ENCODE assay signal across 13 cellular contexts in genomic region chr7:50832744-50833143, GRCh38. TPM values are rescaled to one million over a fixed set of nuclear protein-coding genes. Genes with fewer than 3 reads are reported as not detected.
DNase-seq lines count a peak whose midpoint lies in the region; ATAC-seq, FAIRE-seq and TF ChIP-seq lines count a peak whose summit lies in the region.
"Had no signal": no experiment of that assay in that cellular context is flagged by ENCODE, and none has a peak within 500 bp of the region (broad histone marks: within the 10 kb centered on the region; RNA-seq: fewer than 3 reads in every experiment).

No MANE protein-coding gene starts in this region.

- CTCF ChIA-PET in A549 (lab: Yijun Ruan, JAX) = no interaction called here

- H3K9me3 ChIP-seq in A549 = no peaks in the 10 kb centered on the region
- no peaks in the 10 kb centered on the region for H3K9me3 ChIP-seq in GM23248 (ENCODE audit: low read depth)

- TF ChIP-seq POLR2A in A549 (IDR thresholded peaks at IDR 0.05; ENCODE audit: low read length) = no peak

- DNase-seq in A549 (ENCODE audit: low read depth in 1 of 2, low spot score in 1 of 2) (peak; percentile 31 to 70), GM23248 (peak; percentile 48), fibroblast of peridontal ligament (ENCODE audit: extremely low read depth) (peak; percentile 36), epidermal melanocyte (ENCODE audit: insufficient read length, low spot score) (no peak), NCI-H524 (lab: John Stamatoyannopoulos, UW) (no peak), NCI-H748 (lab: John Stamatoyannopoulos, UW; ENCODE audit: unreplicated experiment) (no peak)
- DNase-seq in T-helper 2 cell treated with Interferon-gamma antibody and Interleukin-4, amounts not matched to agents 5 μg/mL and 100 μg/mL, for 36 hours (ENCODE audit: low spot score) = peak; percentile 67
- DNase-seq: activated CD8-positive, alpha-beta memory T cell treated with anti-CD3 and anti-CD28 coated beads, Interleukin-2, amount 50 U/mL, for 48 hours; CD4-positive, alpha-beta memory T cell; glutamatergic neuron; KBM-7 had no signal

- H3K9me2 ChIP-seq in GM23248 (ENCODE audit: insufficient read depth) = no peaks in the 10 kb centered on the region

- POLR2A ChIA-PET in A549 (lab: Yijun Ruan, JAX) = interaction anchor here (0.6 kb wide), 1 partner anchor 39 kb away, joined by 3 read pairs; no protein-coding TSS in a partner anchor

- peaks cover 5% of the 10 kb centered on the region; the same call in 1 of the 2 replicates for H3F3A ChIP-seq in GM23248 (ENCODE audit: insufficient read depth)

- peaks cover 7% of the 10 kb centered on the region for H3K9me3 Mint-ChIP-seq in T-helper 2 cell treated with Interferon-gamma antibody and Interleukin-4, amounts not matched to agents 5 μg/mL and 100 μg/mL, for 36 hours
- H3K9me3 Mint-ChIP-seq: memory B cell had no signal

- no peaks in the 10 kb centered on the region for H4K20me1 ChIP-seq in GM23248 (ENCODE audit: insufficient read depth)

- peak; percentile 59 for FAIRE-seq in A549 (lab: Jason Lieb, UNC)

- H3K36me3 Mint-ChIP-seq in T-helper 2 cell treated with Interferon-gamma antibody and Interleukin-4, amounts not matched to agents 5 μg/mL and 100 μg/mL, for 36 hours (ENCODE audit: low read depth) = no peaks in the 10 kb centered on the region
- H3K36me3 Mint-ChIP-seq: CD4-positive, alpha-beta memory T cell; memory B cell had no signal

- peak; percentile 26 to 49; a peak in 2 of 5 replicates for TF ChIP-seq EP300 in A549 (IDR thresholded peaks at IDR 0.05)

- no peak overlapping the region for H2AFZ ChIP-seq in GM23248

- 0% methylated on average over 3 of the region's 3 CpGs for WGBS in A549 (ENCODE audit: missing lambda C conversion rate)
- 1 to 6% methylated on average over 3 of the region's 3 CpGs for WGBS in GM23248 (ENCODE audit: low coverage in 1 of 2, low lambda C conversion rate in 2 of 2, missing lambda C conversion rate in 2 of 2), 2 experiments

- TF ChIP-seq CTCF in A549 (IDR thresholded peaks at IDR 0.05) = no peak

- H3K27ac Mint-ChIP-seq in T-helper 2 cell treated with Interferon-gamma antibody and Interleukin-4, amounts not matched to agents 5 μg/mL and 100 μg/mL, for 36 hours = peak overlapping the region; percentile 67
- H3K27ac Mint-ChIP-seq: CD4-positive, alpha-beta memory T cell; memory B cell had no signal

- ATAC-seq in A549 (peak; percentile 63 to 80), HG03432 (IDR thresholded peaks at IDR 0.05; ENCODE audit: unreplicated experiment) (no peak)

- peaks cover 37% of the 10 kb centered on the region for H3K4me1 Mint-ChIP-seq in T-helper 2 cell treated with Interferon-gamma antibody and Interleukin-4, amounts not matched to agents 5 μg/mL and 100 μg/mL, for 36 hours (ENCODE audit: low read depth)
- H3K4me1 Mint-ChIP-seq: memory B cell had no signal

- H3K4me2 ChIP-seq in A549 (peak overlapping the region; percentile 54), GM23248 (ENCODE audit: unreplicated experiment) (peak overlapping the region; percentile 3)

- in situ Hi-C loops in GM23248 (cut with MboI) = no loop called here

- H3K27me3 ChIP-seq in GM23248 (replicated peaks; ENCODE audit: insufficient read depth) = no peaks in the 10 kb centered on the region

- H3K27me3 Mint-ChIP-seq in T-helper 2 cell treated with Interferon-gamma antibody and Interleukin-4, amounts not matched to agents 5 μg/mL and 100 μg/mL, for 36 hours (ENCODE audit: low read depth) = peaks cover 18% of the 10 kb centered on the region

- H3K4me3 ChIP-seq in A549 (no peak overlapping the region), GM23248 (no peak overlapping the region)

- TF ChIP-seq RAD21 in A549 (conservative IDR thresholded peaks at IDR 0.05 in 1 of 2, IDR thresholded peaks at IDR 0.05 in 1 of 2) = peak in 1 of 2 experiments; percentile 35; a peak in 2 of 5 replicates

- H3K4me1 ChIP-seq in A549 (peaks cover 51% of the 10 kb centered on the region), GM23248 (ENCODE audit: insufficient read depth) (peaks cover 10% of the 10 kb centered on the region)

- H3K27ac ChIP-seq in A549 (peak overlapping the region; percentile 68 to 85; a peak in 5 of 6 replicates), GM23248 (no peak overlapping the region)

- H3K36me3 ChIP-seq in GM23248 (ENCODE audit: low read depth) = no peaks in the 10 kb centered on the region

- peak overlapping the region; percentile 38 for H3K4me3 Mint-ChIP-seq in T-helper 2 cell treated with Interferon-gamma antibody and Interleukin-4, amounts not matched to agents 5 μg/mL and 100 μg/mL, for 36 hours
- H3K4me3 Mint-ChIP-seq: CD4-positive, alpha-beta memory T cell; memory B cell had no signal

- H3K9ac ChIP-seq in GM23248 = no peak overlapping the region

- no peaks in the 10 kb centered on the region for H3K79me2 ChIP-seq in GM23248 (ENCODE audit: insufficient read depth)

TF ChIP-seq in A549, 52 proteins besides CTCF, POLR2A, EP300 and RAD21:
- TF ChIP-seq FOSL2 (IDR thresholded peaks at IDR 0.05) (peak; percentile 29; the same call in 1 of the 2 replicates), FOSL2 (CRISPR knock-in tag; IDR thresholded peaks at IDR 0.05) (peak; percentile 68), HEYL (CRISPR knock-in tag; IDR thresholded peaks at IDR 0.05) (no peak), JUNB (IDR thresholded peaks at IDR 0.05) (peak; percentile 70), FOXS1 (CRISPR knock-in tag; IDR thresholded peaks at IDR 0.05) (peak; percentile 52; the same call in 1 of the 2 replicates), GATA3 (IDR thresholded peaks at IDR 0.05; ENCODE audit: borderline replicate concordance) (peak; percentile 69; the same call in 1 of the 2 replicates), RNF2 (IDR thresholded peaks at IDR 0.05; ENCODE audit: borderline replicate concordance, low read depth) (no peak), MAFK (IDR thresholded peaks at IDR 0.05; ENCODE audit: partially characterized antibody) (peak; percentile 29), RFX5 (IDR thresholded peaks at IDR 0.05) (no peak), JUN (IDR thresholded peaks at IDR 0.05) (peak in 1 of 2 experiments; percentile 29; a peak in 1 of 5 replicates), MYC (IDR thresholded peaks at IDR 0.05; ENCODE audit: borderline replicate concordance, low read length) (0 out of 2 replicates have a peak, but pooled peaks have one; percentile 13)
- TF ChIP-seq, protein P1, sequence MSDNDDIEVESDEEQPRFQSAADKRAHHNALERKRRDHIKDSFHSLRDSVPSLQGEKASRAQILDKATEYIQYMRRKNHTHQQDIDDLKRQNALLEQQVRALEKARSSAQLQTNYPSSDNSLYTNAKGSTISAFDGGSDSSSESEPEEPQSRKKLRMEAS (IDR thresholded peaks at IDR 0.05) = peak; percentile 49; the same call in 1 of the 2 replicates

RNA-seq across cellular contexts. Expression of gene GRB10, which starts 50.0 kb away (rescaled TPM):
- polyA plus RNA-seq in A549 (2011; rRNA removed) (23.2 and 42.3 TPM in 2 replicates), A549 (2017; fragmentation: RNase III; extraction: RNeasy Plus Mini Kit Qiagen cat#74134 plus additional on column Dnase treatment) (34.7 to 37.6 TPM (median 37.0 TPM) in 3 replicates), GM23248 (2016; fragmentation: Nextera tagmentation; extraction: Ambion mirVana) (12.8 and 12.9 TPM in 2 replicates)
- 10.1 and 12.7 TPM in 2 replicates for polyA plus RNA-seq in A549 (2012; cell fraction: cytosol; rRNA removed)
- polyA plus RNA-seq in A549 (2012; cell fraction: nucleus; rRNA removed) = 19.9 and 33.8 TPM in 2 replicates
- polyA minus RNA-seq in A549 (2011; rRNA and poly(A)+ RNA removed) = 64.5 and 88.4 TPM in 2 replicates
- 24.0 and 25.9 TPM in 2 replicates for total RNA-seq in GM23248 (2014; rRNA removed; shearing (Covaris generic))

Comparison
In these comparisons a context has a peak if more than half of its experiments do, and no peak if none do; other contexts are left out.
1. DNase-seq: peak in A549 (2 of 2), GM23248 (single experiment), T-helper 2 cell treated with Interferon-gamma antibody and Interleukin-4, amounts not matched to agents 5 μg/mL and 100 μg/mL, for 36 hours (single experiment) and fibroblast of peridontal ligament (single experiment); none in epidermal melanocyte (single experiment), NCI-H524 (0 of 2) and NCI-H748 (single experiment).